5 cellular contexts compared by ENCODE assay signal in genomic region chr4:136737066-136737465, GRCh38.
"Had no signal": no experiment of that assay in that cellular context is flagged by ENCODE, and none has a peak within 500 bp of the region (broad histone marks: within the 10 kb centered on the region; RNA-seq: fewer than 3 reads in every experiment).

No MANE protein-coding gene starts in this region.

- H3K4me3 ChIP-seq: GM23248, HAP-1 had no signal

- H3K9ac ChIP-seq: GM23248 had no signal

- DNase-seq: GM23248, GOT3, H7, HFFc6 had no signal

- H3K4me1 ChIP-seq: HAP-1 had no signal

- H3K9me3 ChIP-seq: HAP-1 had no signal

- H3K36me3 ChIP-seq: HAP-1 had no signal
